9 cellular contexts compared by ENCODE assay signal in the genomic region with DNA sequence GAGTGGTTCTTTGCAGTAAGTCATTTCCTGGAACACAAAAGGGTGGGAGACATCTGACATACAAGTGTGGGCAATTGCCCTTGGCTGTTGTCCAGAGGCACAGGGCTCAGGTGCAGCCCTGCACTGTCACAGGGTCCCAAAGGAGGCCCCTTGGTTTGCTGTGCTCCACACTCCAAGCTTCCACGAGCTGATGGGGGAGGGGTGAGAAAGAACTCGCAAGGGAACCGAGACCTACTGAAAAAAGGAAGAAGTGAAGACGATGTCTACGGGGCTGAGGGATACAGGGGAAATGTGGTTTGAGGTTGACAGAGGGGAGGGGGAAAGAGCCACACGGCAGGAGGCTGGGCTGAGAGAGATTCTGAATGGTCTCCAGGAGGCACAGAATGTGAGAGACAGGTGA.
DNase-seq lines count a peak whose midpoint lies in the region; ATAC-seq and TF ChIP-seq lines count a peak whose summit lies in the region.
"Had no signal": no experiment of that assay in that cellular context is flagged by ENCODE, and none has a peak within 500 bp of the region (broad histone marks: within the 10 kb centered on the region; RNA-seq: fewer than 3 reads in every experiment).

No MANE protein-coding gene starts in this region.

- no peak overlapping the region for H3K27ac ChIP-seq in neuronal stem cell (replicated peaks; ENCODE audit: low read length)

- no peaks in the 10 kb centered on the region for H3K36me3 ChIP-seq in neuronal stem cell (replicated peaks in 1 of 2; ENCODE audit: control insufficient read depth in 2 of 2, insufficient read depth in 2 of 2, low read length in 2 of 2)

- no peak overlapping the region for H3K4ac ChIP-seq in neuronal stem cell (ENCODE audit: low read length)

- H3K18ac ChIP-seq in neuronal stem cell (ENCODE audit: low read length) = peak overlapping the region; percentile 12

- H3K27me3 ChIP-seq in neuronal stem cell (ENCODE audit: control insufficient read depth in 3 of 3, insufficient read depth in 3 of 3, low read depth in 1 of 3, low read length in 3 of 3) = no peaks in the 10 kb centered on the region

- CTCF ChIA-PET in activated CD8-positive, alpha-beta T cell treated with anti-CD3 and anti-CD28 coated beads for 36 hours (lab: Charles Lee) = interaction anchor here (1.1 to 1.3 kb wide), 2 partner anchors 10 to 15 kb away, joined by 3 to 5 read pairs; no protein-coding TSS in a partner anchor

- H2BK120ac ChIP-seq in neuronal stem cell (ENCODE audit: low read depth, low read length) = no peak overlapping the region

- H2BK15ac ChIP-seq in neuronal stem cell (ENCODE audit: low read length) = no peak overlapping the region

- H2BK5ac ChIP-seq in neuronal stem cell (ENCODE audit: low read length) = no peak overlapping the region

- H3K4me3 Mint-ChIP-seq in activated CD8-positive, alpha-beta T cell treated with anti-CD3 and anti-CD28 coated beads for 36 hours = no peak overlapping the region

- intact Hi-C loops in activated CD8-positive, alpha-beta T cell treated with anti-CD3 and anti-CD28 coated beads for 36 hours (cut with micrococcal nuclease) = no loop called here

- no peak overlapping the region for H3K4me3 ChIP-seq in neuronal stem cell (ENCODE audit: low read length in 2 of 2)

- H2BK12ac ChIP-seq in neuronal stem cell (ENCODE audit: low read length) = no peak overlapping the region

- H3K4me2 ChIP-seq in neuronal stem cell (ENCODE audit: insufficient read depth, low read length, poor library complexity, severe bottlenecking) = no peak overlapping the region

- in situ Hi-C loops in GM13976 (cut with MboI; ENCODE audit: low sequenced_read_pairs, unreplicated experiment) = no loop called here

- no peaks in the 10 kb centered on the region for H3K79me1 ChIP-seq in neuronal stem cell (ENCODE audit: low read depth, low read length)

- no peak overlapping the region for H3K14ac ChIP-seq in neuronal stem cell (ENCODE audit: low read length)

- no peak overlapping the region for H2AK5ac ChIP-seq in neuronal stem cell (ENCODE audit: low read depth, low read length)

- H3K4me1 Mint-ChIP-seq in activated CD8-positive, alpha-beta T cell treated with anti-CD3 and anti-CD28 coated beads for 36 hours (ENCODE audit: low read depth) = peaks cover 21% of the 10 kb centered on the region

- no peak overlapping the region for H2AFZ ChIP-seq in neuronal stem cell (ENCODE audit: low read length)

- no peak overlapping the region for H3K9ac ChIP-seq in neuronal stem cell (ENCODE audit: low read depth, low read length, poor library complexity)

- no peak for TF ChIP-seq CTCF in activated CD8-positive, alpha-beta T cell treated with anti-CD3 and anti-CD28 coated beads for 36 hours (IDR thresholded peaks at IDR 0.05)
- TF ChIP-seq CTCF in GM13976 (IDR thresholded peaks at IDR 0.05; ENCODE audit: borderline replicate concordance, control extremely low read depth, extremely low read depth, insufficient read depth, missing control alignments) = no peak

- POLR2A ChIA-PET in activated CD8-positive, alpha-beta T cell treated with anti-CD3 and anti-CD28 coated beads for 36 hours (lab: Charles Lee) = interaction anchor here (0.6 kb wide), 1 partner anchor 902 kb away, joined by 3 read pairs; no protein-coding TSS in a partner anchor

- peak overlapping the region; percentile 22 for H3K27ac Mint-ChIP-seq in activated CD8-positive, alpha-beta T cell treated with anti-CD3 and anti-CD28 coated beads for 36 hours

- H3K27me3 Mint-ChIP-seq in activated CD8-positive, alpha-beta T cell treated with anti-CD3 and anti-CD28 coated beads for 36 hours = peaks cover 9% of the 10 kb centered on the region

- no peak overlapping the region for H4K91ac ChIP-seq in neuronal stem cell (ENCODE audit: low read depth, low read length, poor library complexity)

- no peak overlapping the region for H3K23ac ChIP-seq in neuronal stem cell (ENCODE audit: low read depth, low read length, poor library complexity)

- no peak for DNase-seq in activated CD8-positive, alpha-beta T cell treated with anti-CD3 and anti-CD28 coated beads for 36 hours
- no peak for DNase-seq in neuronal stem cell (ENCODE audit: low spot score)
- no peak for DNase-seq in GM13976 (ENCODE audit: low spot score)
- no peak for DNase-seq in cerebellum (ENCODE audit: low spot score)
- no peak for DNase-seq in DMS153 (lab: John Stamatoyannopoulos, UW)
- DNase-seq: NCI-H446 treated with DMSO at 0.1 percent for 48 hours had no signal

- H3K9me3 Mint-ChIP-seq in activated CD8-positive, alpha-beta T cell treated with anti-CD3 and anti-CD28 coated beads for 36 hours = no peaks in the 10 kb centered on the region

- H3K36me3 Mint-ChIP-seq in activated CD8-positive, alpha-beta T cell treated with anti-CD3 and anti-CD28 coated beads for 36 hours (ENCODE audit: low read depth) = no peaks in the 10 kb centered on the region

- peak; percentile 81 for ATAC-seq in GM18511 (IDR thresholded peaks at IDR 0.05; ENCODE audit: unreplicated experiment)
- ATAC-seq in HG03108 (IDR thresholded peaks at IDR 0.05; ENCODE audit: unreplicated experiment) = peak; percentile 56
- ATAC-seq in activated CD8-positive, alpha-beta T cell treated with anti-CD3 and anti-CD28 coated beads for 36 hours = peak; percentile 56
- no peak for ATAC-seq in GM19324 (IDR thresholded peaks at IDR 0.05; ENCODE audit: low FRiP score, unreplicated experiment)

- no CpG with 5 or more reads among the region's 6 CpGs for WGBS in neuronal stem cell (ENCODE audit: extremely low coverage in 2 of 2, insufficient read length in 2 of 2, insufficient replicate concordance in 1 of 2), 2 donors

- no peak overlapping the region for H4K8ac ChIP-seq in neuronal stem cell (ENCODE audit: low read depth, low read length)

- H3K4me1 ChIP-seq in neuronal stem cell (ENCODE audit: control insufficient read depth in 2 of 2, insufficient read depth in 1 of 2, low read depth in 1 of 2, low read length in 2 of 2) = peaks cover 0 to 11% of the 10 kb centered on the region in 2 donors

- no peaks in the 10 kb centered on the region for H3K9me3 ChIP-seq in neuronal stem cell (replicated peaks in 1 of 2; ENCODE audit: control insufficient read depth in 2 of 2, insufficient read depth in 1 of 2, low read depth in 1 of 2, low read length in 2 of 2)
